In genomic region chr17:79800325-79801155, GRCh38 we compare ENCODE assay signal across 8 cellular contexts. TPM values are rescaled to one million over a fixed set of nuclear protein-coding genes. Genes with fewer than 3 reads are reported as not detected.
DNase-seq lines count a peak whose midpoint lies in the region; ATAC-seq lines count a peak whose summit lies in the region.

No MANE protein-coding gene starts in this region.

- no peak overlapping the region for H2BK5ac ChIP-seq in mesenchymal stem cell (ENCODE audit: low read depth, low read length, poor library complexity, severe bottlenecking)

- H2AFZ ChIP-seq in mesenchymal stem cell (ENCODE audit: low read depth, low read length): no peak overlapping the region

- no peak overlapping the region for H3K9ac ChIP-seq in mesenchymal stem cell (ENCODE audit: low read length)

- H3K36me3 Mint-ChIP-seq in activated CD8-positive, alpha-beta memory T cell treated with anti-CD3 and anti-CD28 coated beads, Interleukin-2, amount 10 ng/mL, durations not matched to agents 7 days and 5 days: peaks cover 13% of the 10 kb centered on the region
- no peaks in the 10 kb centered on the region for H3K36me3 Mint-ChIP-seq in activated naive CD4-positive, alpha-beta T cell treated with anti-CD3 and anti-CD28 coated beads for 36 hours (ENCODE audit: low read depth)

- CTCF ChIA-PET in activated CD8-positive, alpha-beta memory T cell treated with anti-CD3 and anti-CD28 coated beads, Interleukin-2, amount 10 ng/mL, durations not matched to agents 7 days and 5 days (lab: Charles Lee): interaction anchor here (1.2 to 8.4 kb wide), 5 partner anchors 12 to 59 kb away, joined by 3 to 51 read pairs (median 4); partner anchors contain the start of gene CBX4
- CTCF ChIA-PET in activated naive CD4-positive, alpha-beta T cell treated with anti-CD3 and anti-CD28 coated beads for 36 hours (lab: Charles Lee): interaction anchor here (1.1 to 1.8 kb wide), 2 partner anchors 39 to 40 kb away, joined by 6 read pairs; partner anchors contain the start of gene CBX4

- intact Hi-C loops in activated naive CD4-positive, alpha-beta T cell treated with anti-CD3 and anti-CD28 coated beads for 36 hours (cut with micrococcal nuclease): loop anchor here (1.0 kb wide), 1 partner anchor 10 kb away; no protein-coding TSS in a partner anchor
- intact Hi-C loops in Right ventricle myocardium inferior (cut with DNase I): no loop called here

- H3K27me3 ChIP-seq in mesenchymal stem cell (ENCODE audit: control insufficient read depth in 1 of 2, insufficient read depth in 1 of 2, low read length in 2 of 2): peaks cover 76 to 79% of the 10 kb centered on the region in 2 experiments

- 1% methylated on average over 41 of the region's 44 CpGs for WGBS in mesenchymal stem cell

- no peak overlapping the region for H3K27ac ChIP-seq in mesenchymal stem cell (ENCODE audit: low read length, poor library complexity, severe bottlenecking)

- H3K18ac ChIP-seq in mesenchymal stem cell (ENCODE audit: low read depth in 1 of 2, low read length in 2 of 2): no peak overlapping the region

- H2BK120ac ChIP-seq in mesenchymal stem cell (ENCODE audit: low read depth, low read length): peak overlapping the region; percentile 64

- H3K9me3 Mint-ChIP-seq in activated CD8-positive, alpha-beta memory T cell treated with anti-CD3 and anti-CD28 coated beads, Interleukin-2, amount 10 ng/mL, durations not matched to agents 7 days and 5 days (ENCODE audit: low read depth): no peaks in the 10 kb centered on the region
- H3K9me3 Mint-ChIP-seq in activated naive CD4-positive, alpha-beta T cell treated with anti-CD3 and anti-CD28 coated beads for 36 hours: no peaks in the 10 kb centered on the region

- no peak overlapping the region for H3K14ac ChIP-seq in mesenchymal stem cell (ENCODE audit: low read length in 2 of 2)

- no peak for ATAC-seq in activated CD8-positive, alpha-beta memory T cell treated with anti-CD3 and anti-CD28 coated beads, Interleukin-2, amount 10 ng/mL, durations not matched to agents 7 days and 5 days
- ATAC-seq in HG03521 (IDR thresholded peaks at IDR 0.05; ENCODE audit: unreplicated experiment): no peak
- no peak for ATAC-seq in GM18907 (IDR thresholded peaks at IDR 0.05; ENCODE audit: unreplicated experiment)
- no peak for ATAC-seq in Right ventricle myocardium inferior

- H4K8ac ChIP-seq in mesenchymal stem cell (ENCODE audit: low read length): no peak overlapping the region

- H2AK5ac ChIP-seq in mesenchymal stem cell (ENCODE audit: low read length, severe bottlenecking): no peak overlapping the region

- H3K79me1 ChIP-seq in mesenchymal stem cell (replicated peaks; ENCODE audit: low read length, poor library complexity, severe bottlenecking): no peaks in the 10 kb centered on the region

- peaks cover 44% of the 10 kb centered on the region for H3K4me1 Mint-ChIP-seq in activated CD8-positive, alpha-beta memory T cell treated with anti-CD3 and anti-CD28 coated beads, Interleukin-2, amount 10 ng/mL, durations not matched to agents 7 days and 5 days
- peaks cover 54% of the 10 kb centered on the region for H3K4me1 Mint-ChIP-seq in activated naive CD4-positive, alpha-beta T cell treated with anti-CD3 and anti-CD28 coated beads for 36 hours (ENCODE audit: low read depth)

- H2BK12ac ChIP-seq in mesenchymal stem cell (ENCODE audit: low read length in 2 of 2): no peak overlapping the region

- H3K36me3 ChIP-seq in mesenchymal stem cell (ENCODE audit: control insufficient read depth in 1 of 2, insufficient read depth in 2 of 2, low read depth in 1 of 2, low read length in 2 of 2): peaks cover 0 to 3% of the 10 kb centered on the region in 2 experiments

- no peak overlapping the region for H3K23ac ChIP-seq in mesenchymal stem cell (ENCODE audit: low read length in 2 of 2)

- peaks cover 8% of the 10 kb centered on the region for H3K9me3 ChIP-seq in mesenchymal stem cell (ENCODE audit: control insufficient read depth, low read length)

- H3K27ac Mint-ChIP-seq in activated CD8-positive, alpha-beta memory T cell treated with anti-CD3 and anti-CD28 coated beads, Interleukin-2, amount 10 ng/mL, durations not matched to agents 7 days and 5 days: peak overlapping the region; percentile 62
- H3K27ac Mint-ChIP-seq in activated naive CD4-positive, alpha-beta T cell treated with anti-CD3 and anti-CD28 coated beads for 36 hours: peak overlapping the region; percentile 37

- no peak overlapping the region for H4K91ac ChIP-seq in mesenchymal stem cell (ENCODE audit: low read length)

- H3K4me1 ChIP-seq in mesenchymal stem cell (ENCODE audit: control insufficient read depth, insufficient read depth, low read depth, low read length): peaks cover 45% of the 10 kb centered on the region

- H2BK15ac ChIP-seq in mesenchymal stem cell (ENCODE audit: low read depth, poor library complexity, severe bottlenecking): no peak overlapping the region

- peaks cover 60% of the 10 kb centered on the region for H3K27me3 Mint-ChIP-seq in activated CD8-positive, alpha-beta memory T cell treated with anti-CD3 and anti-CD28 coated beads, Interleukin-2, amount 10 ng/mL, durations not matched to agents 7 days and 5 days
- peaks cover 55% of the 10 kb centered on the region for H3K27me3 Mint-ChIP-seq in activated naive CD4-positive, alpha-beta T cell treated with anti-CD3 and anti-CD28 coated beads for 36 hours (ENCODE audit: low read depth)

- peak overlapping the region; percentile 25 for H3K4me3 Mint-ChIP-seq in activated CD8-positive, alpha-beta memory T cell treated with anti-CD3 and anti-CD28 coated beads, Interleukin-2, amount 10 ng/mL, durations not matched to agents 7 days and 5 days
- H3K4me3 Mint-ChIP-seq in activated naive CD4-positive, alpha-beta T cell treated with anti-CD3 and anti-CD28 coated beads for 36 hours: peak overlapping the region; percentile 35

- peak overlapping the region in 1 of 2 experiments; percentile 8 for H3K4me3 ChIP-seq in mesenchymal stem cell (ENCODE audit: insufficient read depth in 1 of 2, low read depth in 1 of 2, low read length in 2 of 2)

- peak; percentile 55 for DNase-seq in activated CD8-positive, alpha-beta memory T cell treated with anti-CD3 and anti-CD28 coated beads, Interleukin-2, amount 10 ng/mL, durations not matched to agents 7 days and 5 days
- DNase-seq in activated CD8-positive, alpha-beta memory T cell treated with anti-CD3 and anti-CD28 coated beads for 24 hours: no peak
- DNase-seq in NCI-H2171 (lab: John Stamatoyannopoulos, UW) (peak; percentile 72), mesenchymal stem cell (peak; percentile 62), Right ventricle myocardium inferior (ENCODE audit: missing footprints) (no peak)
- DNase-seq in activated naive CD4-positive, alpha-beta T cell treated with anti-CD3 and anti-CD28 coated beads for 36 hours: peak; percentile 82

- H3K4me2 ChIP-seq in mesenchymal stem cell (ENCODE audit: low read length, poor library complexity, severe bottlenecking): peak overlapping the region; percentile 54

- no peak overlapping the region for H3K4ac ChIP-seq in mesenchymal stem cell (ENCODE audit: low read depth in 1 of 2, low read length in 2 of 2)

RNA-seq across cellular contexts. Expression of gene CBX8, which starts 3.7 kb away (rescaled TPM):
- 1 to 10 TPM; 6.8 to 8.6 TPM for total RNA-seq in activated CD8-positive, alpha-beta memory T cell treated with anti-CD3 and anti-CD28 coated beads, Interleukin-2, amount 10 ng/mL, durations not matched to agents 7 days and 5 days
- 1 to 10 TPM; 3.8 to 3.9 TPM for total RNA-seq in activated naive CD4-positive, alpha-beta T cell treated with anti-CD3 and anti-CD28 coated beads for 36 hours
- polyA plus RNA-seq in mesenchymal stem cell (2013, experiment 1 of 2): 2.9 TPM
- 2.8 TPM for polyA plus RNA-seq in mesenchymal stem cell (2013, experiment 2 of 2)
- 5.3 TPM for total RNA-seq in Right ventricle myocardium inferior

RNA-seq across cellular contexts. Expression of gene CBX2, which starts 22.6 kb away (rescaled TPM):
- total RNA-seq in activated CD8-positive, alpha-beta memory T cell treated with anti-CD3 and anti-CD28 coated beads, Interleukin-2, amount 10 ng/mL, durations not matched to agents 7 days and 5 days: 1 to 10 TPM; 5.3 to 6.8 TPM
- 1 to 10 TPM; 5.2 to 5.8 TPM for total RNA-seq in activated naive CD4-positive, alpha-beta T cell treated with anti-CD3 and anti-CD28 coated beads for 36 hours
- polyA plus RNA-seq in mesenchymal stem cell (2013, experiment 1 of 2): 2.2 TPM
- 1.9 TPM for polyA plus RNA-seq in mesenchymal stem cell (2013, experiment 2 of 2)
- total RNA-seq in Right ventricle myocardium inferior: 4.2 TPM

RNA-seq across cellular contexts. Expression of gene CBX4, which starts 38.7 kb away (rescaled TPM):
- total RNA-seq in activated CD8-positive, alpha-beta memory T cell treated with anti-CD3 and anti-CD28 coated beads, Interleukin-2, amount 10 ng/mL, durations not matched to agents 7 days and 5 days: 10 to 100 TPM; 28.3 to 36.7 TPM
- total RNA-seq in activated naive CD4-positive, alpha-beta T cell treated with anti-CD3 and anti-CD28 coated beads for 36 hours: 10 to 100 TPM; 22.7 to 26.3 TPM
- polyA plus RNA-seq in mesenchymal stem cell (2013, experiment 1 of 2): 21.6 TPM
- polyA plus RNA-seq in mesenchymal stem cell (2013, experiment 2 of 2): 21.8 TPM
- 23.7 TPM for total RNA-seq in Right ventricle myocardium inferior

Comparison
In these comparisons a context has a peak if more than half of its experiments do, and no peak if none do; other contexts are left out.
1. DNase-seq: peak in activated CD8-positive, alpha-beta memory T cell treated with anti-CD3 and anti-CD28 coated beads, Interleukin-2, amount 10 ng/mL, durations not matched to agents 7 days and 5 days (single experiment), NCI-H2171 (single experiment), activated naive CD4-positive, alpha-beta T cell treated with anti-CD3 and anti-CD28 coated beads for 36 hours (single experiment) and mesenchymal stem cell (single experiment); none in activated CD8-positive, alpha-beta memory T cell treated with anti-CD3 and anti-CD28 coated beads for 24 hours (single experiment) and Right ventricle myocardium inferior (single experiment).